In genomic region chr4:55214172-55214571, GRCh38 we compare ENCODE assay signal across 15 cellular contexts.
DNase-seq lines count a peak whose midpoint lies in the region; ATAC-seq, FAIRE-seq and TF ChIP-seq lines count a peak whose summit lies in the region.
"Had no signal": no experiment of that assay in that cellular context is flagged by ENCODE, and none has a peak within 500 bp of the region (broad histone marks: within the 10 kb centered on the region; RNA-seq: fewer than 3 reads in every experiment).

No MANE protein-coding gene starts in this region.

- TF ChIP-seq CTCF in H1 (IDR thresholded peaks at IDR 0.05; ENCODE audit: control extremely low read depth in 1 of 3, insufficient read depth in 1 of 3, low read depth in 1 of 3, low read length in 3 of 3) = no peak
- TF ChIP-seq CTCF in nephron (IDR thresholded peaks at IDR 0.05; ENCODE audit: unreplicated experiment in 3 of 3) = no peak

- DNase-seq in ELF-1 (ENCODE audit: low read depth, low spot score) (peak; percentile 21), NCI-H748 (lab: John Stamatoyannopoulos, UW; ENCODE audit: unreplicated experiment) (peak; percentile 55), H1 (ENCODE audit: low read depth in 1 of 2, low spot score in 2 of 2) (no peak), NCI-H2029 treated with DMSO at 0.1 percent for 48 hours (lab: John Stamatoyannopoulos, UW) (no peak)
- DNase-seq: activated CD4-positive, alpha-beta T cell treated with anti-CD3 and anti-CD28 coated beads for 4 hours; Calu3; effector CD4-positive, alpha-beta T cell; hypothalamus; substantia nigra had no signal

- 0 out of 2 replicates have a peak overlapping the region, but pooled peaks have one; percentile 29 for H2AFZ ChIP-seq in H1 (ENCODE audit: low read length)

- H4K91ac ChIP-seq in H1 (replicated peaks; ENCODE audit: insufficient read length, low read length) = peak overlapping the region; percentile 42

- no peaks in the 10 kb centered on the region for H3K36me3 ChIP-seq in H1 (ENCODE audit: control insufficient read depth in 2 of 4, insufficient read depth in 4 of 4, low read length in 3 of 4)
- H3K36me3 ChIP-seq: HAP-1 had no signal

- CTCF ChIA-PET in H1 (lab: Charles Lee; ENCODE audit: partially characterized antibody) = interaction anchor here (0.8 to 2.7 kb wide), 3 partner anchors 9 to 100 kb away, joined by 3 to 9 read pairs (median 3); no protein-coding TSS in a partner anchor

- POLR2A ChIA-PET in H1 (lab: Charles Lee; ENCODE audit: partially characterized antibody) = no interaction called here

- H2AK5ac ChIP-seq in H1 (ENCODE audit: low read depth, low read length) = no peak overlapping the region

- no peaks in the 10 kb centered on the region for H3K79me1 ChIP-seq in H1 (ENCODE audit: low read depth, low read length)

- no peaks in the 10 kb centered on the region for H3K4me1 ChIP-seq in H1 (replicated peaks in 1 of 4; ENCODE audit: control insufficient read depth in 3 of 4, insufficient read depth in 4 of 4, low read length in 3 of 4)
- H3K4me1 ChIP-seq: HAP-1 had no signal

- H4K20me1 ChIP-seq in H1 (replicated peaks in 1 of 2; ENCODE audit: control insufficient read depth in 1 of 2, insufficient read depth in 2 of 2, low read length in 2 of 2) = no peaks in the 10 kb centered on the region

- H2BK15ac ChIP-seq in H1 (ENCODE audit: low read length) = no peak overlapping the region; the same call in 1 of the 2 replicates

- no peaks in the 10 kb centered on the region for H3K79me2 ChIP-seq in H1 (ENCODE audit: control insufficient read depth in 1 of 2, insufficient read depth in 2 of 2, low read length in 2 of 2)

- no peak overlapping the region; the same call in 1 of the 2 replicates for H2BK5ac ChIP-seq in H1 (ENCODE audit: low read depth, low read length)

- H2BK120ac ChIP-seq in H1 (replicated peaks; ENCODE audit: low read depth, low read length) = no peak overlapping the region

- no peaks in the 10 kb centered on the region for H3K27me3 ChIP-seq in H1 (replicated peaks in 1 of 4; ENCODE audit: control insufficient read depth in 3 of 4, extremely low read depth in 1 of 4, insufficient read depth in 3 of 4, low read length in 3 of 4)

- peaks cover 10% of the 10 kb centered on the region for H3K9me3 Mint-ChIP-seq in nephron
- H3K9me3 Mint-ChIP-seq: activated T-helper 1 cell treated with anti-CD3 and anti-CD28 coated beads, Interleukin-12 subunit alpha, Interleukin-12 subunit beta, Interleukin-2, Interleukin-4 antibody, amounts not matched to agents 30 ng/mL and 10 ng/mL and 1 ng/mL, durations not matched to agents 14 hours and 24 hours and 36 hours had no signal

- no peaks in the 10 kb centered on the region for H3K23me2 ChIP-seq in H1 (ENCODE audit: low read depth, low read length)

- no peak overlapping the region for H2BK12ac ChIP-seq in H1 (ENCODE audit: low read depth, low read length)

- H3K4ac ChIP-seq in H1 (replicated peaks; ENCODE audit: insufficient read length, low read depth, low read length) = no peak overlapping the region

- 89% methylated on average over 3 of the region's 3 CpGs; no CpG with 5 or more reads in 1 of the 2 experiments for WGBS in H1 (ENCODE audit: extremely low coverage in 1 of 2, insufficient coverage in 1 of 2, insufficient read length in 1 of 2, insufficient replicate concordance in 2 of 2, low coverage in 1 of 2, low lambda C conversion rate in 2 of 2, missing lambda C conversion rate in 1 of 2), 2 experiments

- no peak overlapping the region for H3K56ac ChIP-seq in H1 (replicated peaks; ENCODE audit: insufficient read length, low read depth, low read length)

- H3K27me3 Mint-ChIP-seq in nephron (ENCODE audit: low read depth) = peaks cover 4% of the 10 kb centered on the region

- no peak overlapping the region for H3K9ac ChIP-seq in H1 (replicated peaks in 1 of 4; ENCODE audit: extremely low read depth in 1 of 4, low read depth in 3 of 4, low read length in 3 of 4)

- no peak for TF ChIP-seq RAD21 in H1 (IDR thresholded peaks at IDR 0.05 in 1 of 2, conservative IDR thresholded peaks at IDR 0.05 in 1 of 2; ENCODE audit: low read depth in 2 of 2, low read length in 2 of 2)

- H3K36me3 Mint-ChIP-seq in nephron (ENCODE audit: low read depth) = no peaks in the 10 kb centered on the region

- no peak overlapping the region for H3K4me3 ChIP-seq in H1 (ENCODE audit: extremely low read depth in 1 of 4, insufficient read depth in 2 of 4, low read depth in 3 of 4, low read length in 4 of 4)
- H3K4me3 ChIP-seq: GM12878, HAP-1 had no signal

- H2BK20ac ChIP-seq in H1 (ENCODE audit: low read length) = no peak overlapping the region

- peaks cover 28% of the 10 kb centered on the region for H3K4me1 Mint-ChIP-seq in nephron

- H3K4me3 Mint-ChIP-seq in nephron = no peak overlapping the region
- H3K4me3 Mint-ChIP-seq: activated T-helper 1 cell treated with anti-CD3 and anti-CD28 coated beads, Interleukin-12 subunit alpha, Interleukin-12 subunit beta, Interleukin-2, Interleukin-4 antibody, amounts not matched to agents 30 ng/mL and 10 ng/mL and 1 ng/mL, durations not matched to agents 14 hours and 24 hours and 36 hours had no signal

- no peak overlapping the region for H3K23ac ChIP-seq in H1 (ENCODE audit: insufficient read length)

- ATAC-seq in GM18517 (IDR thresholded peaks at IDR 0.05; ENCODE audit: unreplicated experiment) (no peak), GM18873 (IDR thresholded peaks at IDR 0.05; ENCODE audit: low FRiP score, unreplicated experiment) (no peak)
- ATAC-seq: GM12878 had no signal

- no peak overlapping the region for H3K18ac ChIP-seq in H1 (ENCODE audit: extremely low read depth, low read length)

- H3K27ac Mint-ChIP-seq in nephron = peak overlapping the region; percentile 41 to 71 (median 57)
- H3K27ac Mint-ChIP-seq: activated T-helper 1 cell treated with anti-CD3 and anti-CD28 coated beads, Interleukin-12 subunit alpha, Interleukin-12 subunit beta, Interleukin-2, Interleukin-4 antibody, amounts not matched to agents 30 ng/mL and 10 ng/mL and 1 ng/mL, durations not matched to agents 14 hours and 24 hours and 36 hours had no signal

- FAIRE-seq in H1 (lab: Jason Lieb, UNC) = no peak
- FAIRE-seq: GM12878 had no signal

- no peak for TF ChIP-seq EP300 in H1 (IDR thresholded peaks at IDR 0.05; ENCODE audit: borderline replicate concordance in 1 of 2, low read depth in 2 of 2, low read length in 2 of 2)

- no peak for TF ChIP-seq POLR2A in H1 (IDR thresholded peaks at IDR 0.05; ENCODE audit: control extremely low read depth in 1 of 2, low read depth in 2 of 2, low read length in 2 of 2)

- no peak overlapping the region for H3K27ac ChIP-seq in H1 (ENCODE audit: low read depth, low read length)

- no peaks in the 10 kb centered on the region for H3K9me3 ChIP-seq in H1 (ENCODE audit: insufficient read depth in 2 of 2, low read depth in 1 of 2, low read length in 1 of 2)
- H3K9me3 ChIP-seq: HAP-1 had no signal

- H3K14ac ChIP-seq in H1 (ENCODE audit: insufficient read length) = no peak overlapping the region

- H4K5ac ChIP-seq in H1 (ENCODE audit: insufficient read length, low read depth, low read length) = no peak overlapping the region

- no peak overlapping the region for H4K8ac ChIP-seq in H1 (ENCODE audit: extremely low read depth, insufficient read depth, low read length)

- no peak overlapping the region for H3K4me2 ChIP-seq in H1 (ENCODE audit: insufficient read depth in 1 of 2, low read depth in 2 of 2, low read length in 2 of 2)

TF ChIP-seq in H1, 55 proteins besides CTCF, POLR2A, EP300 and RAD21:
- TF ChIP-seq GTF2F1 (IDR thresholded peaks at IDR 0.05; ENCODE audit: borderline replicate concordance, low read depth, low read length) (no peak), BRCA1 (IDR thresholded peaks at IDR 0.05; ENCODE audit: low read depth, low read length) (no peak), BCL11A (IDR thresholded peaks at IDR 0.05; ENCODE audit: low read depth in 2 of 2, low read length in 2 of 2) (no peak), TAF7 (optimal IDR thresholded peaks at IDR 0.05; ENCODE audit: borderline replicate concordance, low read depth, low read length) (no peak), CTBP2 (IDR thresholded peaks at IDR 0.05; ENCODE audit: borderline replicate concordance, insufficient read depth, insufficient read length, low read length) (no peak), EZH2 (IDR thresholded peaks at IDR 0.05; ENCODE audit: low read depth, low read length, severe bottlenecking) (no peak), E2F6 (IDR thresholded peaks at IDR 0.05) (no peak), SRF (IDR thresholded peaks at IDR 0.05; ENCODE audit: low read depth, low read length) (no peak), BACH1 (IDR thresholded peaks at IDR 0.05; ENCODE audit: low read length) (no peak), SP1 (IDR thresholded peaks at IDR 0.05; ENCODE audit: low read depth, low read length) (no peak)

Comparison
In these comparisons a context has a peak if more than half of its experiments do, and no peak if none do; other contexts are left out.
1. DNase-seq: peak in ELF-1 (single experiment) and NCI-H748 (single experiment); none in H1 (0 of 2) and NCI-H2029 treated with DMSO at 0.1 percent for 48 hours (single experiment).